Comparison of ENCODE assay signal across 1 cellular context in genomic region chr3:42847731-42848130, GRCh38.
TF ChIP-seq lines count a peak whose summit lies in the region.

No MANE protein-coding gene starts in this region.

TF ChIP-seq in GM12878, 131 proteins besides CTCF, POLR2A, EP300 and RAD21:
- TF ChIP-seq SKIL (IDR thresholded peaks at IDR 0.05; ENCODE audit: low read depth, poor library complexity, severe bottlenecking) = no peak
- TF ChIP-seq POLR2AphosphoS5 (IDR thresholded peaks at IDR 0.05; ENCODE audit: low read length) = no peak
- no peak for TF ChIP-seq NFIC (IDR thresholded peaks at IDR 0.05; ENCODE audit: low read depth, low read length)
- no peak for TF ChIP-seq ZNF274 (IDR thresholded peaks at IDR 0.05; ENCODE audit: insufficient read depth, insufficient read length)
- TF ChIP-seq SMAD1 (IDR thresholded peaks at IDR 0.05; ENCODE audit: low read depth, partially characterized antibody) = no peak
- TF ChIP-seq, protein P1, sequence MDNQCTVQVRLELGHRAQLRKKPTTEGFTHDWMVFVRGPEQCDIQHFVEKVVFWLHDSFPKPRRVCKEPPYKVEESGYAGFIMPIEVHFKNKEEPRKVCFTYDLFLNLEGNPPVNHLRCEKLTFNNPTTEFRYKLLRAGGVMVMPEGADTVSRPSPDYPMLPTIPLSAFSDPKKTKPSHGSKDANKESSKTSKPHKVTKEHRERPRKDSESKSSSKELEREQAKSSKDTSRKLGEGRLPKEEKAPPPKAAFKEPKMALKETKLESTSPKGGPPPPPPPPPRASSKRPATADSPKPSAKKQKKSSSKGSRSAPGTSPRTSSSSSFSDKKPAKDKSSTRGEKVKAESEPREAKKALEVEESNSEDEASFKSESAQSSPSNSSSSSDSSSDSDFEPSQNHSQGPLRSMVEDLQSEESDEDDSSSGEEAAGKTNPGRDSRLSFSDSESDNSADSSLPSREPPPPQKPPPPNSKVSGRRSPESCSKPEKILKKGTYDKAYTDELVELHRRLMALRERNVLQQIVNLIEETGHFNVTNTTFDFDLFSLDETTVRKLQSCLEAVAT (IDR thresholded peaks at IDR 0.05) = no peak
- TF ChIP-seq RAD51 (IDR thresholded peaks at IDR 0.05) = no peak
- no peak for TF ChIP-seq RCOR1 (conservative IDR thresholded peaks at IDR 0.05; ENCODE audit: low read depth, low read length)
- TF ChIP-seq, protein P2, sequence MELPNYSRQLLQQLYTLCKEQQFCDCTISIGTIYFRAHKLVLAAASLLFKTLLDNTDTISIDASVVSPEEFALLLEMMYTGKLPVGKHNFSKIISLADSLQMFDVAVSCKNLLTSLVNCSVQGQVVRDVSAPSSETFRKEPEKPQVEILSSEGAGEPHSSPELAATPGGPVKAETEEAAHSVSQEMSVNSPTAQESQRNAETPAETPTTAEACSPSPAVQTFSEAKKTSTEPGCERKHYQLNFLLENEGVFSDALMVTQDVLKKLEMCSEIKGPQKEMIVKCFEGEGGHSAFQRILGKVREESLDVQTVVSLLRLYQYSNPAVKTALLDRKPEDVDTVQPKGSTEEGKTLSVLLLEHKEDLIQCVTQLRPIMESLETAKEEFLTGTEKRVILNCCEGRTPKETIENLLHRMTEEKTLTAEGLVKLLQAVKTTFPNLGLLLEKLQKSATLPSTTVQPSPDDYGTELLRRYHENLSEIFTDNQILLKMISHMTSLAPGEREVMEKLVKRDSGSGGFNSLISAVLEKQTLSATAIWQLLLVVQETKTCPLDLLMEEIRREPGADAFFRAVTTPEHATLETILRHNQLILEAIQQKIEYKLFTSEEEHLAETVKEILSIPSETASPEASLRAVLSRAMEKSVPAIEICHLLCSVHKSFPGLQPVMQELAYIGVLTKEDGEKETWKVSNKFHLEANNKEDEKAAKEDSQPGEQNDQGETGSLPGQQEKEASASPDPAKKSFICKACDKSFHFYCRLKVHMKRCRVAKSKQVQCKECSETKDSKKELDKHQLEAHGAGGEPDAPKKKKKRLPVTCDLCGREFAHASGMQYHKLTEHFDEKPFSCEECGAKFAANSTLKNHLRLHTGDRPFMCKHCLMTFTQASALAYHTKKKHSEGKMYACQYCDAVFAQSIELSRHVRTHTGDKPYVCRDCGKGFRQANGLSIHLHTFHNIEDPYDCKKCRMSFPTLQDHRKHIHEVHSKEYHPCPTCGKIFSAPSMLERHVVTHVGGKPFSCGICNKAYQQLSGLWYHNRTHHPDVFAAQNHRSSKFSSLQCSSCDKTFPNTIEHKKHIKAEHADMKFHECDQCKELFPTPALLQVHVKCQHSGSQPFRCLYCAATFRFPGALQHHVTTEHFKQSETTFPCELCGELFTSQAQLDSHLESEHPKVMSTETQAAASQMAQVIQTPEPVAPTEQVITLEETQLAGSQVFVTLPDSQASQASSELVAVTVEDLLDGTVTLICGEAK (IDR thresholded peaks at IDR 0.05; ENCODE audit: borderline replicate concordance) = no peak
- no peak for TF ChIP-seq SMC3 (IDR thresholded peaks at IDR 0.05; ENCODE audit: borderline replicate concordance, low read length)
- no peak for TF ChIP-seq ZNF24 (IDR thresholded peaks at IDR 0.05)
- TF ChIP-seq GABPA (IDR thresholded peaks at IDR 0.05; ENCODE audit: low read depth) = no peak
- TF ChIP-seq CHD2 (IDR thresholded peaks at IDR 0.05; ENCODE audit: borderline replicate concordance, low read depth, low read length) = no peak
- TF ChIP-seq PKNOX1 (IDR thresholded peaks at IDR 0.05) = no peak
- TF ChIP-seq NFYA (IDR thresholded peaks at IDR 0.05; ENCODE audit: borderline replicate concordance, low read depth, low read length) = no peak
- TF ChIP-seq, protein P3, sequence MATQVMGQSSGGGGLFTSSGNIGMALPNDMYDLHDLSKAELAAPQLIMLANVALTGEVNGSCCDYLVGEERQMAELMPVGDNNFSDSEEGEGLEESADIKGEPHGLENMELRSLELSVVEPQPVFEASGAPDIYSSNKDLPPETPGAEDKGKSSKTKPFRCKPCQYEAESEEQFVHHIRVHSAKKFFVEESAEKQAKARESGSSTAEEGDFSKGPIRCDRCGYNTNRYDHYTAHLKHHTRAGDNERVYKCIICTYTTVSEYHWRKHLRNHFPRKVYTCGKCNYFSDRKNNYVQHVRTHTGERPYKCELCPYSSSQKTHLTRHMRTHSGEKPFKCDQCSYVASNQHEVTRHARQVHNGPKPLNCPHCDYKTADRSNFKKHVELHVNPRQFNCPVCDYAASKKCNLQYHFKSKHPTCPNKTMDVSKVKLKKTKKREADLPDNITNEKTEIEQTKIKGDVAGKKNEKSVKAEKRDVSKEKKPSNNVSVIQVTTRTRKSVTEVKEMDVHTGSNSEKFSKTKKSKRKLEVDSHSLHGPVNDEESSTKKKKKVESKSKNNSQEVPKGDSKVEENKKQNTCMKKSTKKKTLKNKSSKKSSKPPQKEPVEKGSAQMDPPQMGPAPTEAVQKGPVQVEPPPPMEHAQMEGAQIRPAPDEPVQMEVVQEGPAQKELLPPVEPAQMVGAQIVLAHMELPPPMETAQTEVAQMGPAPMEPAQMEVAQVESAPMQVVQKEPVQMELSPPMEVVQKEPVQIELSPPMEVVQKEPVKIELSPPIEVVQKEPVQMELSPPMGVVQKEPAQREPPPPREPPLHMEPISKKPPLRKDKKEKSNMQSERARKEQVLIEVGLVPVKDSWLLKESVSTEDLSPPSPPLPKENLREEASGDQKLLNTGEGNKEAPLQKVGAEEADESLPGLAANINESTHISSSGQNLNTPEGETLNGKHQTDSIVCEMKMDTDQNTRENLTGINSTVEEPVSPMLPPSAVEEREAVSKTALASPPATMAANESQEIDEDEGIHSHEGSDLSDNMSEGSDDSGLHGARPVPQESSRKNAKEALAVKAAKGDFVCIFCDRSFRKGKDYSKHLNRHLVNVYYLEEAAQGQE (IDR thresholded peaks at IDR 0.05; ENCODE audit: low read depth, low read length) = no peak
- no peak for TF ChIP-seq MEF2B (IDR thresholded peaks at IDR 0.05; ENCODE audit: partially characterized antibody, poor library complexity, severe bottlenecking)
- TF ChIP-seq BCL11A (IDR thresholded peaks at IDR 0.05; ENCODE audit: low read depth, low read length) = no peak
- no peak for TF ChIP-seq NR2C2 (IDR thresholded peaks at IDR 0.05; ENCODE audit: borderline replicate concordance, control insufficient read depth, insufficient read length, low read depth)
